In genomic region chr12:4417471-4417870, GRCh38 we compare ENCODE assay signal across 1 cellular context.
TF ChIP-seq lines count a peak whose summit lies in the region.

No MANE protein-coding gene starts in this region.

TF ChIP-seq in IMR-90, 13 proteins besides CTCF, POLR2A, EP300 and RAD21:
- no peak for TF ChIP-seq NFE2L2 (IDR thresholded peaks at IDR 0.05; ENCODE audit: low read depth, low read length)
- no peak for TF ChIP-seq RCOR1 (IDR thresholded peaks at IDR 0.05; ENCODE audit: insufficient replicate concordance, low read length)
- TF ChIP-seq MAFK (IDR thresholded peaks at IDR 0.05; ENCODE audit: low read depth, low read length): no peak
- TF ChIP-seq, protein P1, sequence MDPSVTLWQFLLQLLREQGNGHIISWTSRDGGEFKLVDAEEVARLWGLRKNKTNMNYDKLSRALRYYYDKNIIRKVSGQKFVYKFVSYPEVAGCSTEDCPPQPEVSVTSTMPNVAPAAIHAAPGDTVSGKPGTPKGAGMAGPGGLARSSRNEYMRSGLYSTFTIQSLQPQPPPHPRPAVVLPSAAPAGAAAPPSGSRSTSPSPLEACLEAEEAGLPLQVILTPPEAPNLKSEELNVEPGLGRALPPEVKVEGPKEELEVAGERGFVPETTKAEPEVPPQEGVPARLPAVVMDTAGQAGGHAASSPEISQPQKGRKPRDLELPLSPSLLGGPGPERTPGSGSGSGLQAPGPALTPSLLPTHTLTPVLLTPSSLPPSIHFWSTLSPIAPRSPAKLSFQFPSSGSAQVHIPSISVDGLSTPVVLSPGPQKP (IDR thresholded peaks at IDR 0.05; ENCODE audit: borderline replicate concordance, low read depth, low read length): no peak
- no peak for TF ChIP-seq MAZ (IDR thresholded peaks at IDR 0.05; ENCODE audit: borderline replicate concordance, low read depth, low read length)
- no peak for TF ChIP-seq CHD1 (IDR thresholded peaks at IDR 0.05; ENCODE audit: low read depth, low read length)
- TF ChIP-seq RFX5 (IDR thresholded peaks at IDR 0.05; ENCODE audit: low read depth, low read length): no peak
- TF ChIP-seq MXI1 (IDR thresholded peaks at IDR 0.05; ENCODE audit: borderline replicate concordance, low read depth, low read length): no peak
- no peak for TF ChIP-seq CEBPB (IDR thresholded peaks at IDR 0.05; ENCODE audit: low read depth, low read length)
- TF ChIP-seq FOS (IDR thresholded peaks at IDR 0.05; ENCODE audit: low read depth, low read length): no peak
- no peak for TF ChIP-seq BHLHE40 (IDR thresholded peaks at IDR 0.05; ENCODE audit: low read depth, low read length)
- TF ChIP-seq, protein P2, sequence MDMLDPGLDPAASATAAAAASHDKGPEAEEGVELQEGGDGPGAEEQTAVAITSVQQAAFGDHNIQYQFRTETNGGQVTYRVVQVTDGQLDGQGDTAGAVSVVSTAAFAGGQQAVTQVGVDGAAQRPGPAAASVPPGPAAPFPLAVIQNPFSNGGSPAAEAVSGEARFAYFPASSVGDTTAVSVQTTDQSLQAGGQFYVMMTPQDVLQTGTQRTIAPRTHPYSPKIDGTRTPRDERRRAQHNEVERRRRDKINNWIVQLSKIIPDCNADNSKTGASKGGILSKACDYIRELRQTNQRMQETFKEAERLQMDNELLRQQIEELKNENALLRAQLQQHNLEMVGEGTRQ (IDR thresholded peaks at IDR 0.05; ENCODE audit: low read depth, low read length): no peak
- no peak for TF ChIP-seq SMC3 (IDR thresholded peaks at IDR 0.05; ENCODE audit: low read depth, low read length)
